Comparison of ENCODE assay signal across 1 cellular context in genomic region chr1:25030674-25031589, GRCh38.
TF ChIP-seq lines count a peak whose summit lies in the region.

No MANE protein-coding gene starts in this region.

TF ChIP-seq in GM12878, 131 proteins besides CTCF, POLR2A, EP300 and RAD21 (continued from another document):
- TF ChIP-seq ZBTB40 (IDR thresholded peaks at IDR 0.05; ENCODE audit: borderline replicate concordance) (no peak), MLLT1 (IDR thresholded peaks at IDR 0.05) (peak; percentile 99), ASH2L (IDR thresholded peaks at IDR 0.05; ENCODE audit: borderline replicate concordance, low read depth) (no peak), JUND (IDR thresholded peaks at IDR 0.05; ENCODE audit: low read depth, low read length) (peak; percentile 96), HSF1 (IDR thresholded peaks at IDR 0.05; ENCODE audit: low read depth, low read length) (0 out of 2 replicates have a peak, but pooled peaks have one; percentile 13), NR2F1 (conservative IDR thresholded peaks at IDR 0.05) (peak; percentile 52; the same call in 1 of the 2 replicates), YBX1 (IDR thresholded peaks at IDR 0.05) (peak; percentile 95), POU2F2 (IDR thresholded peaks at IDR 0.05; ENCODE audit: borderline replicate concordance, low read depth, low read length) (peak; percentile 73; the same call in 2 of the 3 replicates), RELA (IDR thresholded peaks at IDR 0.05; ENCODE audit: borderline replicate concordance, partially characterized antibody) (no peak), ZNF384 (IDR thresholded peaks at IDR 0.05; ENCODE audit: borderline replicate concordance, low read depth, low read length) (no peak), NR2C2 (IDR thresholded peaks at IDR 0.05; ENCODE audit: borderline replicate concordance, control insufficient read depth, insufficient read length, low read depth) (no peak), KLF5 (IDR thresholded peaks at IDR 0.05; ENCODE audit: partially characterized antibody) (no peak), BHLHE40 (IDR thresholded peaks at IDR 0.05; ENCODE audit: borderline replicate concordance in 1 of 2, low read depth in 2 of 2, low read length in 1 of 2) (peak; percentile 82), TARDBP (IDR thresholded peaks at IDR 0.05; ENCODE audit: borderline replicate concordance) (no peak), ZNF24 (IDR thresholded peaks at IDR 0.05) (peak; percentile 70; the same call in 1 of the 2 replicates), RBBP5 (conservative IDR thresholded peaks at IDR 0.05) (no peak), LARP7 (IDR thresholded peaks at IDR 0.05) (peak; percentile 35; the same call in 1 of the 2 replicates), SMARCA5 (IDR thresholded peaks at IDR 0.05) (0 out of 2 replicates have a peak, but pooled peaks have one; percentile 57), ATF3 (IDR thresholded peaks at IDR 0.05; ENCODE audit: borderline replicate concordance, extremely low read depth, low read depth, low read length) (no peak), YY1 (IDR thresholded peaks at IDR 0.05; ENCODE audit: low read depth, low read length) (peak; percentile 45; the same call in 1 of the 2 replicates), CBX3 (IDR thresholded peaks at IDR 0.05; ENCODE audit: borderline replicate concordance, low read depth) (no peak), ZNF217 (IDR thresholded peaks at IDR 0.05) (no peak; the same call in 1 of the 2 replicates), SPI1 (IDR thresholded peaks at IDR 0.05; ENCODE audit: borderline replicate concordance, insufficient read depth, low read depth, low read length) (peak; percentile 79), BMI1 (IDR thresholded peaks at IDR 0.05; ENCODE audit: borderline replicate concordance) (peak; percentile 64), KDM1A (IDR thresholded peaks at IDR 0.05; ENCODE audit: borderline replicate concordance) (0 out of 2 replicates have a peak, but pooled peaks have one; percentile 59), ZNF622 (IDR thresholded peaks at IDR 0.05) (no peak), GABPA (IDR thresholded peaks at IDR 0.05; ENCODE audit: low read depth) (no peak), MEF2B (IDR thresholded peaks at IDR 0.05; ENCODE audit: partially characterized antibody, poor library complexity, severe bottlenecking) (peak; percentile 81), TAF1 (IDR thresholded peaks at IDR 0.05; ENCODE audit: borderline replicate concordance, low read depth, low read length) (peak; percentile 56), TCF7 (IDR thresholded peaks at IDR 0.05; ENCODE audit: borderline replicate concordance) (no peak), BRCA1 (IDR thresholded peaks at IDR 0.05; ENCODE audit: low read depth, low read length) (no peak), BCL11A (IDR thresholded peaks at IDR 0.05; ENCODE audit: low read depth, low read length) (peak; percentile 98), BACH1 (IDR thresholded peaks at IDR 0.05; ENCODE audit: borderline replicate concordance) (peak; percentile 81; the same call in 1 of the 2 replicates), ZNF207 (IDR thresholded peaks at IDR 0.05; ENCODE audit: borderline replicate concordance) (no peak), ESRRA (IDR thresholded peaks at IDR 0.05; ENCODE audit: low read length) (no peak), IRF5 (IDR thresholded peaks at IDR 0.05; ENCODE audit: borderline replicate concordance) (peak; percentile 25; the same call in 1 of the 2 replicates), CEBPZ (IDR thresholded peaks at IDR 0.05; ENCODE audit: low read depth, low read length) (no peak), WRNIP1 (IDR thresholded peaks at IDR 0.05; ENCODE audit: borderline replicate concordance, low read depth, low read length) (0 out of 2 replicates have a peak, but pooled peaks have one; percentile 64)
- TF ChIP-seq, protein P1, sequence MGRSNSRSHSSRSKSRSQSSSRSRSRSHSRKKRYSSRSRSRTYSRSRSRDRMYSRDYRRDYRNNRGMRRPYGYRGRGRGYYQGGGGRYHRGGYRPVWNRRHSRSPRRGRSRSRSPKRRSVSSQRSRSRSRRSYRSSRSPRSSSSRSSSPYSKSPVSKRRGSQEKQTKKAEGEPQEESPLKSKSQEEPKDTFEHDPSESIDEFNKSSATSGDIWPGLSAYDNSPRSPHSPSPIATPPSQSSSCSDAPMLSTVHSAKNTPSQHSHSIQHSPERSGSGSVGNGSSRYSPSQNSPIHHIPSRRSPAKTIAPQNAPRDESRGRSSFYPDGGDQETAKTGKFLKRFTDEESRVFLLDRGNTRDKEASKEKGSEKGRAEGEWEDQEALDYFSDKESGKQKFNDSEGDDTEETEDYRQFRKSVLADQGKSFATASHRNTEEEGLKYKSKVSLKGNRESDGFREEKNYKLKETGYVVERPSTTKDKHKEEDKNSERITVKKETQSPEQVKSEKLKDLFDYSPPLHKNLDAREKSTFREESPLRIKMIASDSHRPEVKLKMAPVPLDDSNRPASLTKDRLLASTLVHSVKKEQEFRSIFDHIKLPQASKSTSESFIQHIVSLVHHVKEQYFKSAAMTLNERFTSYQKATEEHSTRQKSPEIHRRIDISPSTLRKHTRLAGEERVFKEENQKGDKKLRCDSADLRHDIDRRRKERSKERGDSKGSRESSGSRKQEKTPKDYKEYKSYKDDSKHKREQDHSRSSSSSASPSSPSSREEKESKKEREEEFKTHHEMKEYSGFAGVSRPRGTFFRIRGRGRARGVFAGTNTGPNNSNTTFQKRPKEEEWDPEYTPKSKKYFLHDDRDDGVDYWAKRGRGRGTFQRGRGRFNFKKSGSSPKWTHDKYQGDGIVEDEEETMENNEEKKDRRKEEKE (IDR thresholded peaks at IDR 0.05) = no peak
- TF ChIP-seq, protein P2, sequence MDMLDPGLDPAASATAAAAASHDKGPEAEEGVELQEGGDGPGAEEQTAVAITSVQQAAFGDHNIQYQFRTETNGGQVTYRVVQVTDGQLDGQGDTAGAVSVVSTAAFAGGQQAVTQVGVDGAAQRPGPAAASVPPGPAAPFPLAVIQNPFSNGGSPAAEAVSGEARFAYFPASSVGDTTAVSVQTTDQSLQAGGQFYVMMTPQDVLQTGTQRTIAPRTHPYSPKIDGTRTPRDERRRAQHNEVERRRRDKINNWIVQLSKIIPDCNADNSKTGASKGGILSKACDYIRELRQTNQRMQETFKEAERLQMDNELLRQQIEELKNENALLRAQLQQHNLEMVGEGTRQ (IDR thresholded peaks at IDR 0.05; ENCODE audit: borderline replicate concordance, low read depth, low read length) = no peak
- TF ChIP-seq, protein P3, sequence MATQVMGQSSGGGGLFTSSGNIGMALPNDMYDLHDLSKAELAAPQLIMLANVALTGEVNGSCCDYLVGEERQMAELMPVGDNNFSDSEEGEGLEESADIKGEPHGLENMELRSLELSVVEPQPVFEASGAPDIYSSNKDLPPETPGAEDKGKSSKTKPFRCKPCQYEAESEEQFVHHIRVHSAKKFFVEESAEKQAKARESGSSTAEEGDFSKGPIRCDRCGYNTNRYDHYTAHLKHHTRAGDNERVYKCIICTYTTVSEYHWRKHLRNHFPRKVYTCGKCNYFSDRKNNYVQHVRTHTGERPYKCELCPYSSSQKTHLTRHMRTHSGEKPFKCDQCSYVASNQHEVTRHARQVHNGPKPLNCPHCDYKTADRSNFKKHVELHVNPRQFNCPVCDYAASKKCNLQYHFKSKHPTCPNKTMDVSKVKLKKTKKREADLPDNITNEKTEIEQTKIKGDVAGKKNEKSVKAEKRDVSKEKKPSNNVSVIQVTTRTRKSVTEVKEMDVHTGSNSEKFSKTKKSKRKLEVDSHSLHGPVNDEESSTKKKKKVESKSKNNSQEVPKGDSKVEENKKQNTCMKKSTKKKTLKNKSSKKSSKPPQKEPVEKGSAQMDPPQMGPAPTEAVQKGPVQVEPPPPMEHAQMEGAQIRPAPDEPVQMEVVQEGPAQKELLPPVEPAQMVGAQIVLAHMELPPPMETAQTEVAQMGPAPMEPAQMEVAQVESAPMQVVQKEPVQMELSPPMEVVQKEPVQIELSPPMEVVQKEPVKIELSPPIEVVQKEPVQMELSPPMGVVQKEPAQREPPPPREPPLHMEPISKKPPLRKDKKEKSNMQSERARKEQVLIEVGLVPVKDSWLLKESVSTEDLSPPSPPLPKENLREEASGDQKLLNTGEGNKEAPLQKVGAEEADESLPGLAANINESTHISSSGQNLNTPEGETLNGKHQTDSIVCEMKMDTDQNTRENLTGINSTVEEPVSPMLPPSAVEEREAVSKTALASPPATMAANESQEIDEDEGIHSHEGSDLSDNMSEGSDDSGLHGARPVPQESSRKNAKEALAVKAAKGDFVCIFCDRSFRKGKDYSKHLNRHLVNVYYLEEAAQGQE (IDR thresholded peaks at IDR 0.05; ENCODE audit: low read depth, low read length) = no peak
